1 cellular context compared by ENCODE assay signal in genomic region chr19:35271546-35271945, GRCh38.
TF ChIP-seq lines count a peak whose summit lies in the region.

No MANE protein-coding gene starts in this region.

TF ChIP-seq in IMR-90, 13 proteins besides CTCF, POLR2A, EP300 and RAD21:
- no peak for TF ChIP-seq FOS (IDR thresholded peaks at IDR 0.05; ENCODE audit: low read depth, low read length)
- no peak for TF ChIP-seq MAFK (IDR thresholded peaks at IDR 0.05; ENCODE audit: low read depth, low read length)
- TF ChIP-seq BHLHE40 (IDR thresholded peaks at IDR 0.05; ENCODE audit: low read depth, low read length) = no peak
- TF ChIP-seq ELK1 (IDR thresholded peaks at IDR 0.05; ENCODE audit: borderline replicate concordance, low read depth, low read length) = no peak
- no peak for TF ChIP-seq USF2 (IDR thresholded peaks at IDR 0.05; ENCODE audit: low read depth, low read length)
- no peak for TF ChIP-seq RFX5 (IDR thresholded peaks at IDR 0.05; ENCODE audit: low read depth, low read length)
- TF ChIP-seq NFE2L2 (IDR thresholded peaks at IDR 0.05; ENCODE audit: low read depth, low read length) = no peak
- no peak for TF ChIP-seq MXI1 (IDR thresholded peaks at IDR 0.05; ENCODE audit: borderline replicate concordance, low read depth, low read length)
